In the genomic region with DNA sequence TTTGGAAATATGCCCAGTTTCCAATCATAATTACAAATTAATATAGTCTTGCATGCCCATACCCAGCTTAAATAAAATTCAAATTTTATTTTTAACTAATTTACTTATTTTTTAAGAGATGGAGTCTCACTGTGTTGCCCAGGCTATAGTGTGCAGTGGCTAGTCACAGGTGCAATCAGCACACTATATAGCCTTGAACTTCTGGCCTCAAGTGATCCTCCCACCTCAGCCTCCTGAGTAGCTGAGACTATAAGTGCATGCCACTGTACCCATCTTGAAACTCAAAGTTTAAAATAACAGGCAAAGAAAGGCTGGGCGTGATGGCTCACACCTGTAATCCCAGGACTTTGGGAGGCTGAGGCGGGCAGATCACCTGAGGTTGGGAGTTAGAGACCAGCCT, we compare ENCODE assay signal across 1 cellular context.
TF ChIP-seq lines count a peak whose summit lies in the region.

No MANE protein-coding gene starts in this region.

TF ChIP-seq in HCT116, 20 proteins besides CTCF, POLR2A, EP300 and RAD21 (continued from another document):
- TF ChIP-seq ZFX (IDR thresholded peaks at IDR 0.05): no peak
- no peak for TF ChIP-seq ATF3 (IDR thresholded peaks at IDR 0.05)
- no peak for TF ChIP-seq CBX3 (IDR thresholded peaks at IDR 0.05; ENCODE audit: low read depth)
- TF ChIP-seq POLR2AphosphoS5 (IDR thresholded peaks at IDR 0.05; ENCODE audit: low read depth, low read length): no peak
- no peak for TF ChIP-seq SRF (IDR thresholded peaks at IDR 0.05; ENCODE audit: low read depth)
- TF ChIP-seq ELF1 (IDR thresholded peaks at IDR 0.05; ENCODE audit: borderline replicate concordance, low read depth): no peak
